In the genomic region with DNA sequence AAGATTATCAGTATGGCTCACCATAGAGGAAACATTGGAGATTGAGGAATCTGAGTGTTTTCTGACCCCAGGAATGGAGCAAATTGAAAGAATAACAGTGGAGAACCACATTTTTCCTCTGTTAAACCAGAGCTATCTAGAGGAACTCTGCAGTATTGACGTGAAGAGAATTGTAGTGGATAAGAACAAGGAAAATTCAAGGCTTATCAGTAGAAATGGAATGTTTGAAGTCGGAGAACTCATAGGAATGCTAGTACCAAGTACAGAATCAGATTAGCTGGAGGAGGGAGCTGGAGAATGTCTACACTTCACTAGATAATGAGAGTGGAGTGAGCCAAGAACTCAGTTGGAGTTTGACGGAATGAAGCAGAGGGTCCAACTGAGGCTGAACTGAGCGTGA, we compare ENCODE assay signal across 21 cellular contexts. TPM values are rescaled to one million over a fixed set of nuclear protein-coding genes. Genes with fewer than 3 reads are reported as not detected.
DNase-seq lines count a peak whose midpoint lies in the region; ATAC-seq and TF ChIP-seq lines count a peak whose summit lies in the region.
"Had no signal": no experiment of that assay in that cellular context is flagged by ENCODE, and none has a peak within 500 bp of the region (broad histone marks: within the 10 kb centered on the region; RNA-seq: fewer than 3 reads in every experiment).

No MANE protein-coding gene starts in this region.

- CTCF ChIA-PET in IMR-90 (lab: Yijun Ruan, JAX), result interaction anchor here (1.0 kb wide), 1 partner anchor 11 kb away, joined by 3 read pairs; no protein-coding TSS in a partner anchor

- WGBS in IMR-90 (ENCODE audit: extremely low coverage in 2 of 2, insufficient read length in 1 of 2), 2 experiments, result no CpG with 5 or more reads among the region's 4 CpGs
- WGBS in hepatocyte (ENCODE audit: low lambda C conversion rate, missing lambda C conversion rate), result 53% methylated on average over 4 of the region's 4 CpGs
- 46% methylated on average over 4 of the region's 4 CpGs for WGBS in smooth muscle cell (ENCODE audit: low lambda C conversion rate)

- H4K5ac ChIP-seq in IMR-90 (ENCODE audit: low read depth, low read length), result no peak overlapping the region

- H3K9me3 ChIP-seq in IMR-90 (ENCODE audit: control insufficient read depth, insufficient read depth, low read length), result no peaks in the 10 kb centered on the region
- H3K9me3 ChIP-seq in hepatocyte (ENCODE audit: low read depth), result no peaks in the 10 kb centered on the region
- H3K9me3 ChIP-seq in smooth muscle cell (replicated peaks; ENCODE audit: low read depth), result no peaks in the 10 kb centered on the region
- H3K9me3 ChIP-seq: Peyer's patch had no signal

- no peak overlapping the region for H2AK9ac ChIP-seq in IMR-90 (replicated peaks; ENCODE audit: low read depth, low read length, poor library complexity)

- H3K27ac ChIP-seq in IMR-90 (ENCODE audit: insufficient read depth, low read length) (no peak overlapping the region), hepatocyte (no peak overlapping the region), smooth muscle cell (ENCODE audit: low read depth) (no peak overlapping the region)
- H3K27ac ChIP-seq: Peyer's patch had no signal

- no peak overlapping the region for H2BK20ac ChIP-seq in IMR-90 (ENCODE audit: low read depth, low read length)

- H3K27me3 ChIP-seq in IMR-90 (ENCODE audit: control insufficient read depth, insufficient read depth, low read length), result no peaks in the 10 kb centered on the region
- H3K27me3 ChIP-seq in hepatocyte, result no peaks in the 10 kb centered on the region
- no peaks in the 10 kb centered on the region for H3K27me3 ChIP-seq in smooth muscle cell (ENCODE audit: low read depth)
- H3K27me3 ChIP-seq: Peyer's patch had no signal

- DNase-seq in IMR-90 (peak; percentile 51), astrocyte of the hippocampus (ENCODE audit: low read depth, low spot score) (peak; percentile 79), hepatocyte (ENCODE audit: low spot score) (peak; percentile 13), smooth muscle cell (lab: John Stamatoyannopoulos, UW; ENCODE audit: unreplicated experiment) (no peak), foreskin fibroblast (no peak), type B pancreatic cell (ENCODE audit: extremely low spot score, unreplicated experiment) (no peak)
- DNase-seq: ACHN; C1 segment of cervical spinal cord; DND-41; H9; KBM-7; NCI-H1105; NCI-H2081; NCI-H2171 treated with DMSO at 0.1 percent for 48 hours; NCI-H446 treated with DMSO at 0.1 percent for 48 hours; NCI-H69; NK-92 treated with Interleukin-12 subunit alpha and Interleukin-12 subunit beta, amount 100 ng/mL, for 24 hours; Peyer's patch had no signal

- H3K4me3 Mint-ChIP-seq in type B pancreatic cell, result no peak overlapping the region
- H3K4me3 Mint-ChIP-seq: H9 had no signal

- H3K9me1 ChIP-seq in IMR-90 (ENCODE audit: insufficient read depth, low read length), result peaks cover 3% of the 10 kb centered on the region

- H3K4me3 ChIP-seq in IMR-90 (ENCODE audit: insufficient read depth, low read depth, low read length) (no peak overlapping the region), hepatocyte (no peak overlapping the region), smooth muscle cell (no peak overlapping the region), foreskin fibroblast (ENCODE audit: low read depth in 1 of 2, low read length in 2 of 2) (no peak overlapping the region)
- H3K4me3 ChIP-seq: Peyer's patch had no signal

- H2AK5ac ChIP-seq in IMR-90 (ENCODE audit: low read depth, low read length), result no peak overlapping the region

- TF ChIP-seq CTCF in IMR-90 (conservative IDR thresholded peaks at IDR 0.05; ENCODE audit: low read depth, low read length) (no peak), hepatocyte (IDR thresholded peaks at IDR 0.05; ENCODE audit: poor library complexity) (no peak), smooth muscle cell (IDR thresholded peaks at IDR 0.05; ENCODE audit: borderline replicate concordance, insufficient read depth, poor library complexity, severe bottlenecking) (no peak), foreskin fibroblast (IDR thresholded peaks at IDR 0.05; ENCODE audit: low read depth, low read length) (no peak), type B pancreatic cell (conservative IDR thresholded peaks at IDR 0.05) (no peak)

- H3K36me3 Mint-ChIP-seq in type B pancreatic cell, result peaks cover 3% of the 10 kb centered on the region

- no peak overlapping the region for H2AFZ ChIP-seq in IMR-90 (replicated peaks; ENCODE audit: low read length, poor library complexity)
- no peak overlapping the region for H2AFZ ChIP-seq in hepatocyte
- no peak overlapping the region for H2AFZ ChIP-seq in smooth muscle cell (ENCODE audit: low read depth)

- POLR2A ChIA-PET in IMR-90 (lab: Charles Lee; ENCODE audit: unreplicated experiment), result no interaction called here

- H4K20me1 ChIP-seq in IMR-90 (ENCODE audit: insufficient read depth, low read length) (no peaks in the 10 kb centered on the region), hepatocyte (ENCODE audit: insufficient read depth, poor library complexity, severe bottlenecking) (no peaks in the 10 kb centered on the region), smooth muscle cell (ENCODE audit: low read depth) (no peaks in the 10 kb centered on the region)

- peaks cover 3% of the 10 kb centered on the region for H3F3A ChIP-seq in smooth muscle cell (ENCODE audit: low read depth)

- TF ChIP-seq POLR2A in IMR-90 (IDR thresholded peaks at IDR 0.05; ENCODE audit: low read depth, low read length), result no peak

- H3K79me2 ChIP-seq in hepatocyte (no peaks in the 10 kb centered on the region), smooth muscle cell (ENCODE audit: low read depth) (no peaks in the 10 kb centered on the region)

- dilution Hi-C loops in IMR-90 (cut with HindIII; ENCODE audit: low sequenced_read_pairs, unreplicated experiment), result no loop called here

- no peak overlapping the region for H3K14ac ChIP-seq in IMR-90 (replicated peaks; ENCODE audit: low read depth, low read length)

- no peak overlapping the region for H3K4me2 ChIP-seq in IMR-90 (ENCODE audit: low read depth, low read length)
- no peak overlapping the region for H3K4me2 ChIP-seq in hepatocyte
- peak overlapping the region; percentile 41 for H3K4me2 ChIP-seq in smooth muscle cell

- no peak overlapping the region for H2BK5ac ChIP-seq in IMR-90 (ENCODE audit: low read depth, low read length, poor library complexity, severe bottlenecking)

- H3K18ac ChIP-seq in IMR-90 (ENCODE audit: low read depth, low read length), result no peak overlapping the region

- no peaks in the 10 kb centered on the region for H3K4me1 ChIP-seq in IMR-90 (ENCODE audit: control insufficient read depth, insufficient read depth, low read length)
- H3K4me1 ChIP-seq in hepatocyte (ENCODE audit: insufficient read depth), result peaks cover 6% of the 10 kb centered on the region
- no peaks in the 10 kb centered on the region for H3K4me1 ChIP-seq in smooth muscle cell (ENCODE audit: low read depth)
- H3K4me1 ChIP-seq: Peyer's patch had no signal

- no peaks in the 10 kb centered on the region for H3K27me3 Mint-ChIP-seq in type B pancreatic cell

- H3K4ac ChIP-seq in IMR-90 (ENCODE audit: low read depth, low read length), result no peak overlapping the region

- no peak overlapping the region for H4K91ac ChIP-seq in IMR-90 (ENCODE audit: insufficient read depth, low read depth, low read length)

- in situ Hi-C loops in IMR-90 (cut with MboI; ENCODE audit: low sequenced_read_pairs), result no loop called here

- H3K9ac ChIP-seq in IMR-90 (ENCODE audit: low read depth, low read length) (no peak overlapping the region), smooth muscle cell (ENCODE audit: low read depth) (no peak overlapping the region)

- no peak overlapping the region for H3K27ac Mint-ChIP-seq in type B pancreatic cell
- H3K27ac Mint-ChIP-seq: H9 had no signal

- intact Hi-C loops in IMR-90 (cut with micrococcal nuclease), result no loop called here

- no peaks in the 10 kb centered on the region for H3K9me2 ChIP-seq in hepatocyte (replicated peaks; ENCODE audit: insufficient read depth)

- H4K8ac ChIP-seq in IMR-90 (ENCODE audit: low read depth in 2 of 2, low read length in 2 of 2), result no peak overlapping the region

- ATAC-seq in IMR-90 (ENCODE audit: low read depth), result no peak; the same call in 1 of the 2 replicates
- ATAC-seq in GM18511 (IDR thresholded peaks at IDR 0.05; ENCODE audit: unreplicated experiment), result no peak
- ATAC-seq: Right ventricle myocardium inferior had no signal

- H3K4me1 Mint-ChIP-seq in type B pancreatic cell (ENCODE audit: unreplicated experiment), result peaks cover 6% of the 10 kb centered on the region

- H3K79me1 ChIP-seq in IMR-90 (ENCODE audit: low read depth in 1 of 2, low read length in 2 of 2), result peaks cover 4 to 9% of the 10 kb centered on the region in 2 experiments; a peak in 3 of 4 replicates

- H3K36me3 ChIP-seq in IMR-90 (ENCODE audit: control insufficient read depth, insufficient read depth, low read length) (no peaks in the 10 kb centered on the region), hepatocyte (replicated peaks; ENCODE audit: insufficient read depth, low read depth) (no peaks in the 10 kb centered on the region), smooth muscle cell (ENCODE audit: low read depth) (no peaks in the 10 kb centered on the region)
- H3K36me3 ChIP-seq: Peyer's patch had no signal

- TF ChIP-seq RAD21 in IMR-90 (IDR thresholded peaks at IDR 0.05; ENCODE audit: low read length), result no peak

- H3K56ac ChIP-seq in IMR-90 (ENCODE audit: extremely low read depth, insufficient read depth, low read length), result no peak overlapping the region

- H2BK15ac ChIP-seq in IMR-90 (ENCODE audit: low read depth, low read length), result no peak overlapping the region

- H3K23ac ChIP-seq in IMR-90 (ENCODE audit: low read depth, low read length), result no peak overlapping the region

- no peak overlapping the region for H2BK120ac ChIP-seq in IMR-90 (ENCODE audit: low read depth, low read length)

- BruUV-seq in IMR-90 (replicated peaks; lab: Mats Ljungman, UMichigan), result no TSS peak

- peaks cover 3% of the 10 kb centered on the region for H3K9me3 Mint-ChIP-seq in type B pancreatic cell
- H3K9me3 Mint-ChIP-seq: H9 had no signal

TF ChIP-seq in IMR-90, 13 proteins besides CTCF, POLR2A, EP300 and RAD21:
- no peak for TF ChIP-seq RFX5 (IDR thresholded peaks at IDR 0.05; ENCODE audit: low read depth, low read length)
- TF ChIP-seq FOS (IDR thresholded peaks at IDR 0.05; ENCODE audit: low read depth, low read length), result no peak
- TF ChIP-seq RCOR1 (IDR thresholded peaks at IDR 0.05; ENCODE audit: insufficient replicate concordance, low read length), result no peak
- TF ChIP-seq NFE2L2 (IDR thresholded peaks at IDR 0.05; ENCODE audit: low read depth, low read length), result no peak
- TF ChIP-seq MXI1 (IDR thresholded peaks at IDR 0.05; ENCODE audit: borderline replicate concordance, low read depth, low read length), result no peak
- no peak for TF ChIP-seq CEBPB (IDR thresholded peaks at IDR 0.05; ENCODE audit: low read depth, low read length)

RNA-seq across cellular contexts. Expression of gene SNCAIP, which starts 50.3 kb away (rescaled TPM):
- total RNA-seq in IMR-90 (2012; rRNA removed) (19.0 and 22.5 TPM in 2 replicates), hepatocyte (19.0 and 19.1 TPM in 2 replicates), smooth muscle cell (7.2 and 15.5 TPM in 2 replicates), type B pancreatic cell (ENCODE audit: low replicate concordance) (6.6 and 31.6 TPM in 2 replicates)
- polyA plus RNA-seq in IMR-90 (2012; rRNA removed) (14.2 and 15.3 TPM in 2 replicates), hepatocyte (7.1 and 11.4 TPM in 2 replicates), smooth muscle cell (7.0 and 8.0 TPM in 2 replicates)
- 3.0 and 3.5 TPM in 2 replicates for polyA plus RNA-seq in IMR-90 (2012; cell fraction: cytosol; rRNA removed)
- polyA plus RNA-seq in IMR-90 (2012; cell fraction: nucleus; rRNA removed; ENCODE audit: low replicate concordance), result 10.8 and 19.7 TPM in 2 replicates
- total RNA-seq: G401 had no signal

Comparison
In these comparisons a context has a peak if more than half of its experiments do, and no peak if none do; other contexts are left out.
1. DNase-seq: peak in IMR-90 (single experiment), astrocyte of the hippocampus (single experiment) and hepatocyte (single experiment); none in smooth muscle cell (single experiment), foreskin fibroblast (0 of 2) and type B pancreatic cell (single experiment).